Comparison of ENCODE assay signal across 10 cellular contexts in genomic region chr11:7892751-7893356, GRCh38. TPM values are rescaled to one million over a fixed set of nuclear protein-coding genes. Genes with fewer than 3 reads are reported as not detected.
DNase-seq lines count a peak whose midpoint lies in the region; TF ChIP-seq lines count a peak whose summit lies in the region.
"Had no signal": no experiment of that assay in that cellular context is flagged by ENCODE, and none has a peak within 500 bp of the region (broad histone marks: within the 10 kb centered on the region; RNA-seq: fewer than 3 reads in every experiment).

No MANE protein-coding gene starts in this region.

- intact Hi-C loops in esophagus squamous epithelium (cut with DNase I) = loop anchor here (5.0 kb wide), 1 partner anchor 89 kb away; no protein-coding TSS in a partner anchor

- H3K9me3 ChIP-seq in HEK293 (ENCODE audit: control insufficient read depth, insufficient read depth, low read depth, low read length) (no peaks in the 10 kb centered on the region), SK-N-SH (no peaks in the 10 kb centered on the region), esophagus squamous epithelium (no peaks in the 10 kb centered on the region)

- peaks cover 22% of the 10 kb centered on the region for H3K27me3 Mint-ChIP-seq in neural crest cell (ENCODE audit: low read depth)

- CTCF ChIA-PET in GM10248 (lab: Yijun Ruan, JAX) (interaction anchor here (0.6 to 7.0 kb wide), 13 partner anchors 9 to 206 kb away, joined by 3 to 72 read pairs (median 7); partner anchors contain the start of gene EIF3F), HEK293 (lab: Yijun Ruan, JAX) (interaction anchor here (0.5 to 6.8 kb wide), 29 partner anchors 9 to 577 kb away, joined by 3 to 85 read pairs (median 4); partner anchors contain the start of gene EIF3F), SK-N-SH (lab: Yijun Ruan, JAX) (interaction anchor here (0.6 to 7.7 kb wide), 17 partner anchors 9 to 199 kb away, joined by 3 to 76 read pairs (median 5); partner anchors contain the start of genes EIF3F and OR10A3)

- peak overlapping the region; percentile 87 for H2AFZ ChIP-seq in SK-N-SH (ENCODE audit: low read depth)

- no peaks in the 10 kb centered on the region for H3K9me3 Mint-ChIP-seq in neural crest cell
- H3K9me3 Mint-ChIP-seq: natural killer cell treated with Interleukin-12 subunit alpha and Interleukin-12 subunit beta and Interleukin-15 and Interleukin-18, amount 100 ng/mL, for 72 hours had no signal

- no peaks in the 10 kb centered on the region for H3K36me3 Mint-ChIP-seq in neural crest cell (ENCODE audit: low read depth)
- H3K36me3 Mint-ChIP-seq: IgD-negative memory B cell; natural killer cell treated with Interleukin-12 subunit alpha and Interleukin-12 subunit beta and Interleukin-15 and Interleukin-18, amount 100 ng/mL, for 72 hours had no signal

- WGBS in SK-N-SH (ENCODE audit: low lambda C conversion rate) = 6% methylated on average over 3 of the region's 3 CpGs
- WGBS in esophagus squamous epithelium, 2 donors = 12 to 16% methylated on average over 3 of the region's 3 CpGs

- H3K4me3 ChIP-seq in HEK293 (ENCODE audit: low read depth, low read length) (no peak overlapping the region), LNCaP clone FGC (ENCODE audit: low read depth, low read length) (no peak overlapping the region), SK-N-SH (ENCODE audit: low read depth in 2 of 2, low read length in 1 of 2) (no peak overlapping the region; a peak in 1 of 4 replicates), esophagus squamous epithelium (no peak overlapping the region)

- H3K36me3 ChIP-seq in HEK293 (ENCODE audit: control insufficient read depth in 2 of 2, insufficient read depth in 1 of 2, low read length in 2 of 2) (no peaks in the 10 kb centered on the region), SK-N-SH (replicated peaks in 1 of 2; ENCODE audit: control insufficient read depth in 1 of 2, insufficient read depth in 2 of 2, low read length in 1 of 2) (no peaks in the 10 kb centered on the region), esophagus squamous epithelium (no peaks in the 10 kb centered on the region)

- DNase-seq in ACHN = peak; percentile 58
- peak; percentile 52 for DNase-seq in GM10248 (ENCODE audit: extremely low spot score)
- peak; percentile 26 for DNase-seq in LNCaP clone FGC (ENCODE audit: low read depth)
- DNase-seq in SK-N-SH = peak; percentile 56
- DNase-seq in esophagus squamous epithelium (lab: John Stamatoyannopoulos, UW) = no peak
- DNase-seq in neural crest cell (ENCODE audit: low read depth, low spot score) = no peak
- DNase-seq in nucleus accumbens (lab: John Stamatoyannopoulos, UW) = no peak

- in situ Hi-C loops in ACHN (cut with HindIII; ENCODE audit: low pct_ligation_motif_present, low pct_unique_long_range_greater_than_20kb, low sequenced_read_pairs) = no loop called here

- no peak for TF ChIP-seq EP300 in SK-N-SH (IDR thresholded peaks at IDR 0.05; ENCODE audit: borderline replicate concordance in 1 of 2, low read depth in 1 of 2, low read length in 1 of 2)

- H3F3A ChIP-seq in SK-N-SH (replicated peaks; ENCODE audit: insufficient read depth) = no peaks in the 10 kb centered on the region

- H3K27ac ChIP-seq in HEK293 (ENCODE audit: extremely low read depth, low read depth, low read length) = no peak overlapping the region
- 0 out of 4 replicates have a peak overlapping the region, but pooled peaks of 1 of the 2 experiments have one; percentile 4 for H3K27ac ChIP-seq in SK-N-SH (ENCODE audit: low read depth in 2 of 2, low read length in 1 of 2)
- H3K27ac ChIP-seq in esophagus squamous epithelium = no peak overlapping the region

- H3K4me2 ChIP-seq in SK-N-SH = peak overlapping the region; percentile 21

- no peak overlapping the region for H3K9ac ChIP-seq in SK-N-SH

- H3K27me3 ChIP-seq in SK-N-SH (ENCODE audit: insufficient read depth) (no peaks in the 10 kb centered on the region), esophagus squamous epithelium (no peaks in the 10 kb centered on the region)

- peaks cover 12% of the 10 kb centered on the region for H3K4me1 Mint-ChIP-seq in neural crest cell

- no peaks in the 10 kb centered on the region for H3K9me2 ChIP-seq in SK-N-SH

- TF ChIP-seq POLR2A in esophagus squamous epithelium (IDR thresholded peaks at IDR 0.05) = no peak

- H3K79me2 ChIP-seq in SK-N-SH (ENCODE audit: insufficient read depth) = no peaks in the 10 kb centered on the region

- no peaks in the 10 kb centered on the region for H3K4me1 ChIP-seq in HEK293 (ENCODE audit: control insufficient read depth, insufficient read depth, low read length)
- H3K4me1 ChIP-seq in SK-N-SH (ENCODE audit: control insufficient read depth in 1 of 2, insufficient read depth in 2 of 2, low read depth in 1 of 2, low read length in 1 of 2) = no peaks in the 10 kb centered on the region
- no peaks in the 10 kb centered on the region for H3K4me1 ChIP-seq in esophagus squamous epithelium

- H4K20me1 ChIP-seq in SK-N-SH (ENCODE audit: insufficient read depth) = no peaks in the 10 kb centered on the region

- H3K4me3 Mint-ChIP-seq in neural crest cell = no peak overlapping the region
- H3K4me3 Mint-ChIP-seq: natural killer cell treated with Interleukin-12 subunit alpha and Interleukin-12 subunit beta and Interleukin-15 and Interleukin-18, amount 100 ng/mL, for 72 hours had no signal

- H3K27ac Mint-ChIP-seq in neural crest cell (ENCODE audit: unreplicated experiment) = no peak overlapping the region
- H3K27ac Mint-ChIP-seq: IgD-negative memory B cell; natural killer cell treated with Interleukin-12 subunit alpha and Interleukin-12 subunit beta and Interleukin-15 and Interleukin-18, amount 100 ng/mL, for 72 hours had no signal

- peak; percentile 78 for TF ChIP-seq RAD21 in SK-N-SH (IDR thresholded peaks at IDR 0.05; ENCODE audit: low read length)

- peak; percentile 67 for TF ChIP-seq CTCF in GM10248 (IDR thresholded peaks at IDR 0.05; ENCODE audit: control extremely low read depth, extremely low read depth, low read depth, missing control alignments)
- TF ChIP-seq CTCF in HEK293 (tag by site-specific recombination; IDR thresholded peaks at IDR 0.05) = no peak
- peak; percentile 80 for TF ChIP-seq CTCF in LNCaP clone FGC (IDR thresholded peaks at IDR 0.05; ENCODE audit: control insufficient read depth, extremely low read depth, insufficient read depth)
- peak; percentile 80 for TF ChIP-seq CTCF in SK-N-SH (IDR thresholded peaks at IDR 0.05)
- peak in 5 of 6 experiments; percentile 53 to 79 (median 64) for TF ChIP-seq CTCF in esophagus squamous epithelium (IDR thresholded peaks at IDR 0.05)
- peak; percentile 81 for TF ChIP-seq CTCF in neural crest cell (conservative IDR thresholded peaks at IDR 0.05)

- POLR2A ChIA-PET in GM10248 (lab: Yijun Ruan, JAX) = no interaction called here
- POLR2A ChIA-PET in HEK293 (lab: Yijun Ruan, JAX) = interaction anchor here (0.6 to 1.4 kb wide), 2 partner anchors 81 to 94 kb away, joined by 3 to 9 read pairs; partner anchors contain the start of gene EIF3F
- POLR2A ChIA-PET in SK-N-SH (lab: Yijun Ruan, JAX) = no interaction called here

TF ChIP-seq in HEK293, 187 proteins besides CTCF, POLR2A, EP300 and RAD21:
- peak; percentile 80 for TF ChIP-seq ZNF654 (tag by site-specific recombination; IDR thresholded peaks at IDR 0.05; ENCODE audit: low read depth)
- TF ChIP-seq, protein P1, sequence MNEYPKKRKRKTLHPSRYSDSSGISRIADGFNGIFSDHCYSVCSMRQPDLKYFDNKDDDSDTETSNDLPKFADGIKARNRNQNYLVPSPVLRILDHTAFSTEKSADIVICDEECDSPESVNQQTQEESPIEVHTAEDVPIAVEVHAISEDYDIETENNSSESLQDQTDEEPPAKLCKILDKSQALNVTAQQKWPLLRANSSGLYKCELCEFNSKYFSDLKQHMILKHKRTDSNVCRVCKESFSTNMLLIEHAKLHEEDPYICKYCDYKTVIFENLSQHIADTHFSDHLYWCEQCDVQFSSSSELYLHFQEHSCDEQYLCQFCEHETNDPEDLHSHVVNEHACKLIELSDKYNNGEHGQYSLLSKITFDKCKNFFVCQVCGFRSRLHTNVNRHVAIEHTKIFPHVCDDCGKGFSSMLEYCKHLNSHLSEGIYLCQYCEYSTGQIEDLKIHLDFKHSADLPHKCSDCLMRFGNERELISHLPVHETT (tag by site-specific recombination; IDR thresholded peaks at IDR 0.05) = no peak

TF ChIP-seq in SK-N-SH, 30 proteins besides CTCF, POLR2A, EP300 and RAD21:
- TF ChIP-seq SMC3 (IDR thresholded peaks at IDR 0.05; ENCODE audit: low read depth, low read length) = peak; percentile 50
- TF ChIP-seq YY1 (IDR thresholded peaks at IDR 0.05; ENCODE audit: low read depth) = no peak

RNA-seq across cellular contexts. Expression of gene OR10A6, which starts 38.2 kb away (rescaled TPM):
- 0.02 TPM in 1 of 2 replicates, not detected in the other for polyA plus RNA-seq in SK-N-SH (2012; rRNA removed)
- polyA plus RNA-seq in SK-N-SH (2012; cell fraction: cytosol; rRNA removed) = 0.01 and 0.03 TPM in 2 replicates
- polyA plus RNA-seq in SK-N-SH (2012; cell fraction: nucleus; rRNA removed) = 0.05 TPM in 1 of 2 replicates, not detected in the other
- total RNA-seq in esophagus squamous epithelium (not detected), neural crest cell (not detected in 2 replicates)
- total RNA-seq: natural killer cell treated with Interleukin-12 subunit alpha and Interleukin-12 subunit beta and Interleukin-15 and Interleukin-18, amount 100 ng/mL, for 72 hours had no signal
- polyA plus RNA-seq: IgD-negative memory B cell had no signal

RNA-seq across cellular contexts. Expression of gene OR10A3, which starts 48.7 kb away (rescaled TPM):
- polyA plus RNA-seq in SK-N-SH (2012; rRNA removed) = not detected in 2 replicates
- polyA plus RNA-seq in SK-N-SH (2012; cell fraction: cytosol; rRNA removed) = not detected in 2 replicates
- 0.04 TPM in 1 of 2 replicates, not detected in the other for polyA plus RNA-seq in SK-N-SH (2012; cell fraction: nucleus; rRNA removed)
- total RNA-seq in esophagus squamous epithelium (not detected), neural crest cell (not detected in 2 replicates)
- total RNA-seq: natural killer cell treated with Interleukin-12 subunit alpha and Interleukin-12 subunit beta and Interleukin-15 and Interleukin-18, amount 100 ng/mL, for 72 hours had no signal
- polyA plus RNA-seq: IgD-negative memory B cell had no signal

Comparison
In these comparisons a context has a peak if more than half of its experiments do, and no peak if none do; other contexts are left out.
1. DNase-seq: peak in ACHN (single experiment), GM10248 (single experiment), LNCaP clone FGC (single experiment) and SK-N-SH (single experiment); none in esophagus squamous epithelium (single experiment), neural crest cell (single experiment) and nucleus accumbens (0 of 56).